ENCODE assay signal across 23 cellular contexts in genomic region chr6:84582997-84583396, GRCh38.
DNase-seq lines count a peak whose midpoint lies in the region; ATAC-seq and TF ChIP-seq lines count a peak whose summit lies in the region.
"Had no signal": no experiment of that assay in that cellular context is flagged by ENCODE, and none has a peak within 500 bp of the region (broad histone marks: within the 10 kb centered on the region; RNA-seq: fewer than 3 reads in every experiment).

No MANE protein-coding gene starts in this region.

- peaks cover 11% of the 10 kb centered on the region for H3K4me1 ChIP-seq in GM23248 (ENCODE audit: insufficient read depth)
- H3K4me1 ChIP-seq: BE2C, Caco-2, foreskin keratinocyte had no signal

- H3K27me3 ChIP-seq in GM23248 (replicated peaks; ENCODE audit: insufficient read depth): no peaks in the 10 kb centered on the region
- H3K27me3 ChIP-seq: BE2C, foreskin keratinocyte, SJSA1 had no signal

- H3K9ac ChIP-seq in GM23248: no peak overlapping the region

- H3K79me2 ChIP-seq in GM23248 (ENCODE audit: insufficient read depth): no peaks in the 10 kb centered on the region

- H3F3A ChIP-seq in GM23248 (ENCODE audit: insufficient read depth): peaks cover 4% of the 10 kb centered on the region

- peak; percentile 60 for DNase-seq in A172 (ENCODE audit: low spot score)
- DNase-seq in GM23248: peak; percentile 9
- DNase-seq in RPMI7951 (ENCODE audit: low read depth): peak; percentile 68
- peak; percentile 68 for DNase-seq in fibroblast of mammary gland (ENCODE audit: low read depth)
- no peak for DNase-seq in DMS53 treated with DMSO at 0.1 percent for 48 hours (lab: John Stamatoyannopoulos, UW; ENCODE audit: unreplicated experiment)
- no peak for DNase-seq in AML-193 (lab: John Stamatoyannopoulos, UW)
- no peak for DNase-seq in NCI-H82 (lab: John Stamatoyannopoulos, UW)
- DNase-seq: activated CD4-positive, alpha-beta T cell treated with anti-CD3 and anti-CD28 coated beads, Interleukin-2, amount 10 ng/mL, durations not matched to agents 7 days and 5 days; activated naive CD4-positive, alpha-beta T cell treated with anti-CD3 and anti-CD28 coated beads, Interleukin-2, amount 50 U/mL, for 16 hours; BE2C; Caco-2; caudate nucleus; DMS79 treated with DMSO at 0.1 percent for 48 hours; foreskin keratinocyte; mesendoderm; naive B cell; NCI-H524; nucleus accumbens; stimulated activated CD4-positive, alpha-beta T cell treated with anti-CD3 and anti-CD28 coated beads, Interleukin-4, amount 100 ng/mL, for 24 hours; stimulated activated naive B cell treated with anti-CD40 and anti-IgM and Interleukin-4, amounts not matched to agents 10 μg/mL and 1 μg/mL and 100 μg/mL, for 72 hours; WERI-Rb-1 had no signal

- WGBS in GM23248 (ENCODE audit: low coverage in 1 of 2, low lambda C conversion rate in 2 of 2, missing lambda C conversion rate in 2 of 2), 2 experiments: 97 to 98% methylated on average over 2 of the region's 2 CpGs

- no peak for TF ChIP-seq CTCF in fibroblast of mammary gland (conservative IDR thresholded peaks at IDR 0.05; ENCODE audit: control insufficient read depth, insufficient read depth, low read depth, low read length)

- no peak overlapping the region for H2AFZ ChIP-seq in GM23248

- H3K4me3 ChIP-seq in GM23248 (no peak overlapping the region), fibroblast of mammary gland (ENCODE audit: control insufficient read depth, low read depth, low read length) (no peak overlapping the region)
- H3K4me3 ChIP-seq: SJSA1 had no signal

- no peak overlapping the region for H3K27ac ChIP-seq in GM23248
- H3K27ac ChIP-seq: foreskin keratinocyte, SJSA1, WERI-Rb-1 had no signal

- in situ Hi-C loops in GM23248 (cut with MboI): no loop called here

- no peak for ATAC-seq in GM21717 (IDR thresholded peaks at IDR 0.05; ENCODE audit: unreplicated experiment)
- ATAC-seq: foreskin keratinocyte; stimulated activated naive B cell treated with anti-CD40 and anti-IgM and Interleukin-4, amounts not matched to agents 10 μg/mL and 1 μg/mL and 100 μg/mL, for 72 hours had no signal

- no peaks in the 10 kb centered on the region for H4K20me1 ChIP-seq in GM23248 (ENCODE audit: insufficient read depth)

- no peaks in the 10 kb centered on the region for H3K36me3 ChIP-seq in GM23248 (ENCODE audit: low read depth)
- H3K36me3 ChIP-seq: BE2C, SJSA1, WERI-Rb-1 had no signal

- no peaks in the 10 kb centered on the region for H3K9me2 ChIP-seq in GM23248 (ENCODE audit: insufficient read depth)

- H3K9me3 ChIP-seq in GM23248 (ENCODE audit: low read depth): no peaks in the 10 kb centered on the region
- H3K9me3 ChIP-seq: BE2C, Caco-2, SJSA1 had no signal

- no peak overlapping the region for H3K4me2 ChIP-seq in GM23248 (ENCODE audit: unreplicated experiment)

Comparison
In these comparisons a context has a peak if more than half of its experiments do, and no peak if none do; other contexts are left out.
1. DNase-seq: peak in A172 (single experiment), GM23248 (single experiment), RPMI7951 (single experiment) and fibroblast of mammary gland (single experiment); none in DMS53 treated with DMSO at 0.1 percent for 48 hours (single experiment), AML-193 (0 of 2) and NCI-H82 (single experiment).